In the genomic region with DNA sequence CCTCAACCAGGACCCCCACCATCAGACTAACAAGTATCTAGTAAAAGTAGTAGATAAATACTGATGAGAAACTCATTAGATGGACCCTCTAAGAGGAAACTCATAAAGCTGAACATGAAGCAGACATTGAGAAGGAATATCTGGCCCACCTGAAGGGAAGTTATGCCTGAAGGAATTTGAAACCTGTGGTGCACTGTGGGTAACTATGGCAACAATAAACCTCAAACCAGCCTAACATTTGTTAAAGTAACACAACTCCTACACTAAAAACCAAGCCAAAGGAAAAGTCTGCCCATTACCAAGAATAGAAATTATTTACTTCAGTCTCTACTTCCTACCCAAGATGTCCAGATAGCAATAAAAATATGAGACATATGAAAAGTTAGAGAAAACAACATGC, we compare ENCODE assay signal across 20 cellular contexts.
"Had no signal": no experiment of that assay in that cellular context is flagged by ENCODE, and none has a peak within 500 bp of the region (broad histone marks: within the 10 kb centered on the region; RNA-seq: fewer than 3 reads in every experiment).

No MANE protein-coding gene starts in this region.

- H3K4me1 Mint-ChIP-seq: immature natural killer cell had no signal

- H3K4me1 ChIP-seq: tibial nerve, uterus had no signal

- H3K27me3 ChIP-seq: tibial nerve, uterus had no signal

- ATAC-seq: activated CD8-positive, alpha-beta T cell treated with anti-CD3 and anti-CD28 coated beads, Interleukin-2, amount 10 ng/mL, durations not matched to agents 7 days and 5 days; left colon; naive thymus-derived CD8-positive, alpha-beta T cell; right cardiac atrium; WTC11 had no signal

- H3K4me3 Mint-ChIP-seq: activated CD8-positive, alpha-beta T cell treated with anti-CD3 and anti-CD28 coated beads, Interleukin-2, amount 10 ng/mL, durations not matched to agents 7 days and 5 days; activated naive CD8-positive, alpha-beta T cell treated with anti-CD3 and anti-CD28 coated beads for 36 hours; immature natural killer cell; naive thymus-derived CD8-positive, alpha-beta T cell; WTC11 had no signal

- H3K36me3 ChIP-seq: uterus had no signal

- H3K4me3 ChIP-seq: lung, skin epidermis, tibial nerve, uterus had no signal

- H3K27me3 Mint-ChIP-seq: activated naive CD8-positive, alpha-beta T cell treated with anti-CD3 and anti-CD28 coated beads for 36 hours; naive thymus-derived CD8-positive, alpha-beta T cell had no signal

- H3K27ac ChIP-seq: skin epidermis, tibial nerve, uterus had no signal

- H3K27ac Mint-ChIP-seq: activated CD8-positive, alpha-beta T cell treated with anti-CD3 and anti-CD28 coated beads, Interleukin-2, amount 10 ng/mL, durations not matched to agents 7 days and 5 days had no signal

- DNase-seq: activated CD4-positive, alpha-beta T cell treated with anti-CD3 and anti-CD28 coated beads for 48 hours; activated CD8-positive, alpha-beta memory T cell treated with anti-CD3 and anti-CD28 coated beads, Interleukin-2, amount 50 U/mL, for 4 hours; activated CD8-positive, alpha-beta T cell treated with anti-CD3 and anti-CD28 coated beads, Interleukin-2, amount 10 ng/mL, durations not matched to agents 7 days and 5 days; activated gamma-delta T cell treated with Interleukin-2 at 50 U/mL for 16 hours; activated naive CD8-positive, alpha-beta T cell treated with anti-CD3 and anti-CD28 coated beads for 36 hours; anterior cingulate cortex; immature natural killer cell; left colon; naive thymus-derived CD8-positive, alpha-beta T cell; right cardiac atrium; stimulated activated CD4-positive, alpha-beta T cell treated with anti-CD3 and anti-CD28 coated beads, Interleukin-15, amount 100 ng/mL, for 24 hours; stimulated activated CD4-positive, alpha-beta T cell treated with anti-CD3 and anti-CD28 coated beads, Interleukin-4, amount 100 ng/mL, for 1 hour; stimulated activated naive CD4-positive, alpha-beta T cell; uterus had no signal

- FAIRE-seq: colon, TTC549 had no signal
